Comparison of ENCODE assay signal across 7 cellular contexts in genomic region chr2:44291281-44292248, GRCh38. TPM values are rescaled to one million over a fixed set of nuclear protein-coding genes. Genes with fewer than 3 reads are reported as not detected.
A peak's percentile ranks its signal among the peaks of the same experiment; 100 is the strongest.
DNase-seq lines count a peak whose midpoint lies in the region; ATAC-seq and TF ChIP-seq lines count a peak whose summit lies in the region.

No MANE protein-coding gene starts in this region.

- TF ChIP-seq CTCF in smooth muscle cell (IDR thresholded peaks at IDR 0.05; ENCODE audit: borderline replicate concordance, insufficient read depth, poor library complexity, severe bottlenecking): peak; percentile 41

- DNase-seq in GM03348 (ENCODE audit: low spot score) (peak; percentile 72), MG63 (peak; percentile 77), amniotic stem cell (lab: John Stamatoyannopoulos, UW) (peak; percentile 46), hypothalamus (lab: John Stamatoyannopoulos, UW) (peak in 39 of 51 donors; percentile 3 to 77 (median 40)), smooth muscle cell (lab: John Stamatoyannopoulos, UW; ENCODE audit: unreplicated experiment) (peak; percentile 12)
- DNase-seq in activated T-cell treated with anti-CD3 and anti-CD28 coated beads, Interleukin-2, amount 50 U/mL, for 48 hours: no peak

- H4K20me1 ChIP-seq in smooth muscle cell (ENCODE audit: low read depth): no peaks in the 10 kb centered on the region

- H3K36me3 ChIP-seq in MG63: no peaks in the 10 kb centered on the region
- H3K36me3 ChIP-seq in smooth muscle cell (ENCODE audit: low read depth): no peaks in the 10 kb centered on the region

- H3K27ac ChIP-seq in smooth muscle cell (ENCODE audit: low read depth): peak overlapping the region; percentile 83

- WGBS in smooth muscle cell (ENCODE audit: low lambda C conversion rate): 28% methylated on average over 8 of the region's 8 CpGs

- H3K4me2 ChIP-seq in smooth muscle cell: peak overlapping the region; percentile 55

- no peaks in the 10 kb centered on the region for H3K27me3 ChIP-seq in MG63
- peaks cover 7% of the 10 kb centered on the region for H3K27me3 ChIP-seq in smooth muscle cell (ENCODE audit: low read depth)

- H3K4me3 ChIP-seq in MG63: no peak overlapping the region
- no peak overlapping the region for H3K4me3 ChIP-seq in smooth muscle cell

- no peaks in the 10 kb centered on the region for H3K79me2 ChIP-seq in smooth muscle cell (ENCODE audit: low read depth)

- no peak overlapping the region for H3K9ac ChIP-seq in smooth muscle cell (ENCODE audit: low read depth)

- peaks cover 7% of the 10 kb centered on the region for H3F3A ChIP-seq in smooth muscle cell (ENCODE audit: low read depth)

- no peak for ATAC-seq in GM21619 (IDR thresholded peaks at IDR 0.05; ENCODE audit: unreplicated experiment)

- peaks cover 6% of the 10 kb centered on the region for H3K4me1 ChIP-seq in smooth muscle cell (ENCODE audit: low read depth)

- H3K9me3 ChIP-seq in MG63: no peaks in the 10 kb centered on the region
- H3K9me3 ChIP-seq in smooth muscle cell (replicated peaks; ENCODE audit: low read depth): no peaks in the 10 kb centered on the region

- no peak overlapping the region for H2AFZ ChIP-seq in smooth muscle cell (ENCODE audit: low read depth)

RNA-seq across cellular contexts. Expression of gene SLC3A1, which starts 16.3 kb away (rescaled TPM):
- total RNA-seq in MG63 (2014; rRNA removed; shearing (Covaris generic); ENCODE audit: low replicate concordance): not detected in 2 replicates
- total RNA-seq in smooth muscle cell: not detected in 2 replicates
- polyA plus RNA-seq in smooth muscle cell: 0.13 and 0.86 TPM in 2 replicates

Comparison
In these comparisons a context has a peak if more than half of its experiments do, and no peak if none do; other contexts are left out.
1. DNase-seq: peak in GM03348 (single experiment), MG63 (single experiment), amniotic stem cell (single experiment), hypothalamus (39 of 51) and smooth muscle cell (single experiment); none in activated T-cell treated with anti-CD3 and anti-CD28 coated beads, Interleukin-2, amount 50 U/mL, for 48 hours (0 of 2).